In genomic region chr3:69122398-69122797, GRCh38 we compare ENCODE assay signal across 27 cellular contexts. TPM values are rescaled to one million over a fixed set of nuclear protein-coding genes. Genes with fewer than 3 reads are reported as not detected.
DNase-seq lines count a peak whose midpoint lies in the region; ATAC-seq and TF ChIP-seq lines count a peak whose summit lies in the region.
"Had no signal": no experiment of that assay in that cellular context is flagged by ENCODE, and none has a peak within 500 bp of the region (broad histone marks: within the 10 kb centered on the region; RNA-seq: fewer than 3 reads in every experiment).

Gene LMOD3, minus strand, starts transcription at chr3:69122595. Its CDS starts 209 bp downstream, at chr3:69122386.

- no peak within 1 kb of the TSS for H3K27ac Mint-ChIP-seq in chondrocyte (ENCODE audit: unreplicated experiment)
- H3K27ac Mint-ChIP-seq: activated CD8-positive, alpha-beta T cell treated with anti-CD3 and anti-CD28 coated beads, Interleukin-2, amount 10 ng/mL, durations not matched to agents 7 days and 5 days; activated naive CD4-positive, alpha-beta T cell treated with anti-CD3 and anti-CD28 coated beads, Interleukin-2, amount 50 U/mL, for 72 hours; endodermal cell; HFFc6; natural killer cell had no signal

- H3K9me3 Mint-ChIP-seq in chondrocyte (ENCODE audit: low read depth), result no peaks in the 10 kb centered on the region
- H3K9me3 Mint-ChIP-seq: activated naive CD4-positive, alpha-beta T cell treated with anti-CD3 and anti-CD28 coated beads, Interleukin-2, amount 50 U/mL, for 72 hours; CD4-positive, CD25-positive, alpha-beta regulatory T cell; endodermal cell; HFFc6; natural killer cell had no signal

- peak; percentile 80 to 84 for TF ChIP-seq POLR2A in gastrocnemius medialis (IDR thresholded peaks at IDR 0.05)

- no peak within 1 kb of the TSS for H3K9ac ChIP-seq in DND-41 (ENCODE audit: low read depth, low read length)

- H3K36me3 Mint-ChIP-seq in chondrocyte (ENCODE audit: low read depth), result no peaks in the 10 kb centered on the region
- H3K36me3 Mint-ChIP-seq: activated naive CD4-positive, alpha-beta T cell treated with anti-CD3 and anti-CD28 coated beads, Interleukin-2, amount 50 U/mL, for 72 hours; CD4-positive, CD25-positive, alpha-beta regulatory T cell; natural killer cell had no signal

- H3K4me3 ChIP-seq in DND-41 (ENCODE audit: low read depth in 1 of 2, low read length in 2 of 2) (no peak within 1 kb of the TSS), gastrocnemius medialis (peak within 1 kb of the TSS; percentile 25 to 54 (median 48)), H7 (ENCODE audit: insufficient read depth, low read depth, low read length) (no peak within 1 kb of the TSS)
- H3K4me3 ChIP-seq: hepatocyte, Peyer's patch, SK-N-MC had no signal

- no peaks in the 10 kb centered on the region for H3K36me3 ChIP-seq in DND-41 (ENCODE audit: insufficient read depth, low read length)
- no peaks in the 10 kb centered on the region for H3K36me3 ChIP-seq in gastrocnemius medialis
- no peaks in the 10 kb centered on the region for H3K36me3 ChIP-seq in H7 (replicated peaks; ENCODE audit: control insufficient read depth, insufficient read depth, low read length)
- H3K36me3 ChIP-seq: Peyer's patch had no signal

- H3K4me1 Mint-ChIP-seq in chondrocyte (ENCODE audit: low read depth), result peaks cover 5% of the 10 kb centered on the region
- H3K4me1 Mint-ChIP-seq: endodermal cell had no signal

- peak within 1 kb of the TSS; percentile 63; the same call in 1 of the 2 replicates for H2AFZ ChIP-seq in DND-41 (ENCODE audit: low read depth, low read length)
- H2AFZ ChIP-seq: hepatocyte had no signal

- in situ Hi-C loops in gastrocnemius medialis (cut with MboI; ENCODE audit: low sequenced_read_pairs in 4 of 4), result no loop called here

- H3K79me2 ChIP-seq in DND-41 (ENCODE audit: insufficient read depth, low read length), result no peaks in the 10 kb centered on the region
- H3K79me2 ChIP-seq: hepatocyte had no signal

- H3K27me3 ChIP-seq in DND-41 (ENCODE audit: insufficient read depth, low read length, poor library complexity), result peaks cover 4% of the 10 kb centered on the region
- no peaks in the 10 kb centered on the region for H3K27me3 ChIP-seq in gastrocnemius medialis
- H3K27me3 ChIP-seq in H7 (ENCODE audit: control insufficient read depth, insufficient read depth, low read length), result no peaks in the 10 kb centered on the region
- H3K27me3 ChIP-seq: hepatocyte, Peyer's patch had no signal

- DNase-seq in DND-41, result no peak
- DNase-seq in chondrocyte (ENCODE audit: low spot score), result no peak
- no peak for DNase-seq in left ventricle myocardium superior
- peak; percentile 74 to 81 for DNase-seq in gastrocnemius medialis
- DNase-seq in H7, result no peak
- DNase-seq in stimulated activated naive CD4-positive, alpha-beta T cell treated with Interleukin-2 at 50 U/mL for 16 hours (lab: John Stamatoyannopoulos, UW), result no peak
- no peak for DNase-seq in NCI-H226
- DNase-seq: activated CD4-positive, CD25-positive, alpha-beta regulatory T cell; activated CD8-positive, alpha-beta T cell treated with anti-CD3 and anti-CD28 coated beads, Interleukin-2, amount 10 ng/mL, durations not matched to agents 7 days and 5 days; activated T-cell treated with anti-CD3 and anti-CD28 coated beads, Interleukin-2, amount 50 U/mL, for 48 hours; CD4-positive, CD25-positive, alpha-beta regulatory T cell; endodermal cell; GDM1; HFFc6; mesendoderm; natural killer cell; NCI-H187 treated with DMSO at 0.1 percent for 48 hours; NCI-H345; Peyer's patch; stimulated activated CD4-positive, alpha-beta T cell treated with anti-CD3 and anti-CD28 coated beads, Interleukin-2, amount 100 ng/mL, for 48 hours; T-helper 9 cell had no signal

- ATAC-seq in DND-41 (ENCODE audit: insufficient read depth, low read depth), result no peak
- ATAC-seq in left ventricle myocardium superior, result peak; percentile 90
- peak; percentile 68 to 72 for ATAC-seq in gastrocnemius medialis
- ATAC-seq in GM19328 (IDR thresholded peaks at IDR 0.05; ENCODE audit: unreplicated experiment), result no peak
- ATAC-seq: activated CD8-positive, alpha-beta T cell treated with anti-CD3 and anti-CD28 coated beads, Interleukin-2, amount 10 ng/mL, durations not matched to agents 7 days and 5 days; activated naive CD4-positive, alpha-beta T cell treated with anti-CD3 and anti-CD28 coated beads, Interleukin-2, amount 50 U/mL, for 72 hours; natural killer cell; sciatic nerve had no signal

- no peaks in the 10 kb centered on the region for H3K27me3 Mint-ChIP-seq in chondrocyte (ENCODE audit: low read depth)

- H3K4me3 Mint-ChIP-seq in chondrocyte (ENCODE audit: unreplicated experiment), result peak within 1 kb of the TSS; percentile 15
- H3K4me3 Mint-ChIP-seq: activated CD8-positive, alpha-beta T cell treated with anti-CD3 and anti-CD28 coated beads, Interleukin-2, amount 10 ng/mL, durations not matched to agents 7 days and 5 days; CD4-positive, CD25-positive, alpha-beta regulatory T cell; endodermal cell; HFFc6; natural killer cell had no signal

- no peak within 1 kb of the TSS for H3K4me2 ChIP-seq in DND-41 (ENCODE audit: insufficient read depth, low read length)
- H3K4me2 ChIP-seq: hepatocyte had no signal

- H3K4me1 ChIP-seq in DND-41 (ENCODE audit: insufficient read depth, low read length) (no peaks in the 10 kb centered on the region), gastrocnemius medialis (peaks cover 26 to 48% of the 10 kb centered on the region in 2 donors)
- H3K4me1 ChIP-seq: Peyer's patch had no signal

- H3K27ac ChIP-seq in DND-41 (ENCODE audit: low read length), result no peak within 1 kb of the TSS
- H3K27ac ChIP-seq in gastrocnemius medialis, result peak within 1 kb of the TSS; percentile 95 to 97 (median 96)
- H3K27ac ChIP-seq: hepatocyte, Peyer's patch, SK-N-MC had no signal

- no peaks in the 10 kb centered on the region for H3K9me3 ChIP-seq in DND-41 (ENCODE audit: insufficient read depth, low read length, severe bottlenecking)
- H3K9me3 ChIP-seq in gastrocnemius medialis, result no peaks in the 10 kb centered on the region
- H3K9me3 ChIP-seq: Peyer's patch had no signal

- TF ChIP-seq CTCF in DND-41 (IDR thresholded peaks at IDR 0.05; ENCODE audit: borderline replicate concordance, extremely low read depth, low read length, poor library complexity, severe bottlenecking), result no peak
- no peak for TF ChIP-seq CTCF in chondrocyte (IDR thresholded peaks at IDR 0.05)
- no peak for TF ChIP-seq CTCF in gastrocnemius medialis (IDR thresholded peaks at IDR 0.05 in 4 of 5, conservative IDR thresholded peaks at IDR 0.05 in 1 of 5)

- intact Hi-C loops in left ventricle myocardium superior (cut with micrococcal nuclease) (no loop called here), gastrocnemius medialis (cut with DNase I; ENCODE audit: low total_unique reads) (loop anchor here (2.0 to 10.0 kb wide), 4 partner anchors 20 to 1942 kb away; no protein-coding TSS in a partner anchor)

- H4K20me1 ChIP-seq in DND-41 (ENCODE audit: insufficient read depth, low read length), result no peaks in the 10 kb centered on the region

RNA-seq across cellular contexts. Expression of gene LMOD3, which starts in this region (rescaled TPM):
- total RNA-seq in chondrocyte, result not detected in 3 replicates
- total RNA-seq in left ventricle myocardium superior, result 162 TPM
- 100 to 1,000 TPM in 3 of 4 donors, 10 to 100 TPM in 1; 31.0 to 194 (median 113) TPM for total RNA-seq in gastrocnemius medialis
- not detected in 2 replicates for total RNA-seq in H7 (2014; rRNA removed; shearing (Covaris generic))
- total RNA-seq: activated CD8-positive, alpha-beta T cell treated with anti-CD3 and anti-CD28 coated beads, Interleukin-2, amount 10 ng/mL, durations not matched to agents 7 days and 5 days; activated naive CD4-positive, alpha-beta T cell treated with anti-CD3 and anti-CD28 coated beads, Interleukin-2, amount 50 U/mL, for 72 hours; CD4-positive, CD25-positive, alpha-beta regulatory T cell; endodermal cell; hepatocyte; HFFc6; natural killer cell; Peyer's patch; subcutaneous adipose tissue had no signal

Comparison
In these comparisons a context has a peak if more than half of its experiments do, and no peak if none do; other contexts are left out.
1. RNA of gene LMOD3 (total RNA-seq): 162 TPM in left ventricle myocardium superior (single experiment) and 31.0 to 194 TPM in gastrocnemius medialis; not detected in chondrocyte and not detected in H7; every median in the first group is over 10 times any median in the second.
2. ATAC-seq: peak in left ventricle myocardium superior (single experiment) and gastrocnemius medialis (2 of 2); none in DND-41 (single experiment) and GM19328 (single experiment).
3. DNase-seq: peak in gastrocnemius medialis (2 of 2); none in DND-41 (single experiment), chondrocyte (single experiment), left ventricle myocardium superior (single experiment), H7 (single experiment), stimulated activated naive CD4-positive, alpha-beta T cell treated with Interleukin-2 at 50 U/mL for 16 hours (single experiment) and NCI-H226 (single experiment).
4. H3K4me3 ChIP-seq: peak in gastrocnemius medialis (4 of 4); none in DND-41 (0 of 2) and H7 (single experiment).